2 cellular contexts compared by ENCODE assay signal in the genomic region with DNA sequence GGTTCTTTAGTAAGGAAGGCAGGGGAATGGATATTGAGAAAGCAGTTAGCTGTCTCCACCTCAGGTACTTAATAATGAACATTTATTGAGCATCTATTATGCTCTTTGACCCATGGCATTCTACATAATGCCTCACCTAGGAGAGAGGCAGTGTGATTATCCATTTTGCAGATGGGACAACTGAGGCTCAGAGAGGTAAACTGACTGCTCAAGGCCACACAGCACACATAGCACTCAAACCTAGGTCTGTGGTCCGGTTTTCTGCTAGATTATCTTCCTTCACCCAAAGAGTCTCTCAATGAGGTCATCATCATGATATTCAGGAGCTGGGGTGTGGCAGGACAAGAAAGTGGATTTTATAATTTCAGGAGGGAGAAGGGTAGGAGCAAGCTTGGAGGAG.
TF ChIP-seq lines count a peak whose summit lies in the region.

No MANE protein-coding gene starts in this region.

TF ChIP-seq in K562, 482 proteins besides CTCF, POLR2A, EP300 and RAD21:
- TF ChIP-seq RBM25 (IDR thresholded peaks at IDR 0.05; ENCODE audit: low read depth, low read length, severe bottlenecking): peak; percentile 91
- no peak for TF ChIP-seq FIP1L1 (IDR thresholded peaks at IDR 0.05; ENCODE audit: low read depth, low read length, poor library complexity, severe bottlenecking)
- TF ChIP-seq ADNP (tag; IDR thresholded peaks at IDR 0.05): peak; percentile 54; the same call in 1 of the 2 replicates
- no peak for TF ChIP-seq GTF2B (IDR thresholded peaks at IDR 0.05; ENCODE audit: extremely low read depth, insufficient read length)
- no peak for TF ChIP-seq ZNF76 (CRISPR knock-in tag; IDR thresholded peaks at IDR 0.05; ENCODE audit: borderline replicate concordance)
- TF ChIP-seq SMAD2 (IDR thresholded peaks at IDR 0.05; ENCODE audit: low read depth, low read length): no peak
- no peak for TF ChIP-seq CHD1 (IDR thresholded peaks at IDR 0.05; ENCODE audit: low read length)
- TF ChIP-seq BRD9 (IDR thresholded peaks at IDR 0.05; ENCODE audit: low read depth, partially characterized antibody): peak; percentile 29
- no peak for TF ChIP-seq TRIM24 (IDR thresholded peaks at IDR 0.05)
- TF ChIP-seq TCFL5 (CRISPR knock-in tag; conservative IDR thresholded peaks at IDR 0.05): no peak
- no peak for TF ChIP-seq TRIM25 (IDR thresholded peaks at IDR 0.05; ENCODE audit: borderline replicate concordance)
- TF ChIP-seq BCOR (IDR thresholded peaks at IDR 0.05): peak; percentile 92
- no peak for TF ChIP-seq POLR3G (IDR thresholded peaks at IDR 0.05; ENCODE audit: extremely low read depth, insufficient read length, insufficient replicate concordance)
- TF ChIP-seq MEF2A (IDR thresholded peaks at IDR 0.05; ENCODE audit: control insufficient read depth, low read depth, low read length): no peak
- no peak for TF ChIP-seq SREBF2 (CRISPR knock-in tag; IDR thresholded peaks at IDR 0.05)
- TF ChIP-seq CTBP1 (IDR thresholded peaks at IDR 0.05; ENCODE audit: borderline replicate concordance): no peak
- TF ChIP-seq POU5F1 (IDR thresholded peaks at IDR 0.05; ENCODE audit: borderline replicate concordance, low read depth, low read length, partially characterized antibody): no peak
- TF ChIP-seq, protein P1, sequence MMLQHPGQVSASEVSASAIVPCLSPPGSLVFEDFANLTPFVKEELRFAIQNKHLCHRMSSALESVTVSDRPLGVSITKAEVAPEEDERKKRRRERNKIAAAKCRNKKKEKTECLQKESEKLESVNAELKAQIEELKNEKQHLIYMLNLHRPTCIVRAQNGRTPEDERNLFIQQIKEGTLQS (IDR thresholded peaks at IDR 0.05): peak; percentile 45; the same call in 1 of the 2 replicates
- TF ChIP-seq, protein P1 (CRISPR knock-in tag; conservative IDR thresholded peaks at IDR 0.05): no peak
- no peak for TF ChIP-seq ZKSCAN8 (CRISPR knock-in tag; IDR thresholded peaks at IDR 0.05)
- TF ChIP-seq KDM1A (IDR thresholded peaks at IDR 0.05): peak; percentile 59 to 68
- peak; percentile 87 for TF ChIP-seq ZFP36 (IDR thresholded peaks at IDR 0.05; ENCODE audit: low read depth, low read length, partially characterized antibody)
- TF ChIP-seq ZBTB8A (IDR thresholded peaks at IDR 0.05; ENCODE audit: partially characterized antibody): no peak
- no peak for TF ChIP-seq ZNF24 (IDR thresholded peaks at IDR 0.05)
- TF ChIP-seq HDAC2 (IDR thresholded peaks at IDR 0.05): 0 out of 2 replicates have a peak, but pooled peaks have one; percentile 42
- TF ChIP-seq SRSF3 (IDR thresholded peaks at IDR 0.05; ENCODE audit: insufficient read depth, low read length): no peak

TF ChIP-seq in H1, 55 proteins besides CTCF, POLR2A, EP300 and RAD21:
- TF ChIP-seq SP4 (IDR thresholded peaks at IDR 0.05; ENCODE audit: low read length) (no peak), KDM1A (IDR thresholded peaks at IDR 0.05; ENCODE audit: borderline replicate concordance, low read length) (peak; percentile 40; the same call in 1 of the 2 replicates), CTBP2 (IDR thresholded peaks at IDR 0.05; ENCODE audit: borderline replicate concordance, insufficient read depth, insufficient read length, low read length) (no peak)
